In the genomic region with DNA sequence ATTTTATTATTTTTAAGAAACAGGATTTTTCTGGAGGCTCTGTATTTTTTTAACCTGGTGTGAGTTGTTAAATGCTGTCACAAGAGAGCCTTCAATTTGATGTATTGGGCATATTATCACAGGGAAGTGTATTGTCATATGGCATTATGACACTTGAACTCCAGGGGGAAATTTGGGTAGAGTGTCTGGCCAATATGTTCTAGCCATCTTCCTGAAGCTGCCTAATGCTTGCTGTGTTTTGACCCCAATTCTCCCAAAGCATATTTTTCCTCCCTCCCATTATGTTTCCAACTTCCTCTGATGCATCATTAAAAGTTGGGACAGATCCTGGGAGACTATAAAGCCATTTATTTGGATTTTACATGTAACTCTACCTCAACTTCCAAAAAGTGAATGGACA, we compare ENCODE assay signal across 7 cellular contexts.
"Had no signal": no experiment of that assay in that cellular context is flagged by ENCODE, and none has a peak within 500 bp of the region (broad histone marks: within the 10 kb centered on the region; RNA-seq: fewer than 3 reads in every experiment).

No MANE protein-coding gene starts in this region.

- FAIRE-seq: H1, H54, HTR-8/SVneo had no signal

- H2AFZ ChIP-seq: GM23338 had no signal

- H3K4me2 ChIP-seq: GM23338 had no signal

- H3K4me3 ChIP-seq: GM23338 had no signal

- DNase-seq: H9, HCEC 1CT, IMR-90 had no signal
